Comparison of ENCODE assay signal across 12 cellular contexts in genomic region chr10:78964274-78964951, GRCh38.
DNase-seq lines count a peak whose midpoint lies in the region; ATAC-seq, FAIRE-seq and TF ChIP-seq lines count a peak whose summit lies in the region.
"Had no signal": no experiment of that assay in that cellular context is flagged by ENCODE, and none has a peak within 500 bp of the region (broad histone marks: within the 10 kb centered on the region; RNA-seq: fewer than 3 reads in every experiment).

No MANE protein-coding gene starts in this region.

- TF ChIP-seq EP300 in stomach (IDR thresholded peaks at IDR 0.05), result no peak

- H3K9me3 Mint-ChIP-seq in astrocyte (ENCODE audit: unreplicated experiment), result no peaks in the 10 kb centered on the region
- no peaks in the 10 kb centered on the region for H3K9me3 Mint-ChIP-seq in immature natural killer cell
- peaks cover 0 to 1% (median 0%) of the 10 kb centered on the region in 11 donors for H3K9me3 Mint-ChIP-seq in naive thymus-derived CD4-positive, alpha-beta T cell
- H3K9me3 Mint-ChIP-seq: activated T-helper 1 cell treated with anti-CD3 and anti-CD28 coated beads, Interleukin-12 subunit alpha, Interleukin-12 subunit beta, Interleukin-2, Interleukin-4 antibody, amounts not matched to agents 30 ng/mL and 10 ng/mL and 1 ng/mL, durations not matched to agents 14 hours and 24 hours and 36 hours had no signal

- peak; percentile 39 for DNase-seq in DMS 273 (lab: John Stamatoyannopoulos, UW; ENCODE audit: unreplicated experiment)
- DNase-seq in DMS 273 treated with DMSO at 0.1 percent for 48 hours (lab: John Stamatoyannopoulos, UW), result no peak
- no peak for DNase-seq in astrocyte (ENCODE audit: low read depth)
- DNase-seq in stomach, result no peak
- DNase-seq in immature natural killer cell, result no peak
- no peak for DNase-seq in stimulated activated CD4-positive, alpha-beta T cell treated with anti-CD3 and anti-CD28 coated beads, Interleukin-15, amount 100 ng/mL, for 24 hours
- DNase-seq in naive thymus-derived CD4-positive, alpha-beta T cell, result no peak
- DNase-seq: COR-L47, NCI-H1105 treated with DMSO at 0.1 percent for 48 hours had no signal

- intact Hi-C loops in stomach (cut with DNase I; ENCODE audit: low total_unique reads), result no loop called here
- intact Hi-C loops in naive thymus-derived CD4-positive, alpha-beta T cell (cut with micrococcal nuclease), result no loop called here

- H3K4me3 Mint-ChIP-seq in astrocyte (ENCODE audit: unreplicated experiment), result no peak overlapping the region
- no peak overlapping the region for H3K4me3 Mint-ChIP-seq in immature natural killer cell
- no peak overlapping the region for H3K4me3 Mint-ChIP-seq in naive thymus-derived CD4-positive, alpha-beta T cell
- H3K4me3 Mint-ChIP-seq: activated T-helper 1 cell treated with anti-CD3 and anti-CD28 coated beads, Interleukin-12 subunit alpha, Interleukin-12 subunit beta, Interleukin-2, Interleukin-4 antibody, amounts not matched to agents 30 ng/mL and 10 ng/mL and 1 ng/mL, durations not matched to agents 14 hours and 24 hours and 36 hours had no signal

- peaks cover 22% of the 10 kb centered on the region for H3K4me1 ChIP-seq in astrocyte (ENCODE audit: insufficient read depth, low read length)
- H3K4me1 ChIP-seq in iPS-20b (ENCODE audit: insufficient read depth, low read length), result peaks cover 12% of the 10 kb centered on the region
- peaks cover 17 to 59% (median 44%) of the 10 kb centered on the region in 4 donors for H3K4me1 ChIP-seq in stomach
- no peaks in the 10 kb centered on the region for H3K4me1 ChIP-seq in naive thymus-derived CD4-positive, alpha-beta T cell (ENCODE audit: control insufficient read depth in 2 of 2, insufficient read depth in 2 of 2, low read length in 2 of 2)

- whole genome bisulfite sequencing in stomach, 5 donors, result 51 to 80% (median 61%) methylated on average over 5 of the region's 5 CpGs

- H3K27ac ChIP-seq in astrocyte (ENCODE audit: low read depth, low read length) (no peak overlapping the region), iPS-20b (ENCODE audit: low read length) (no peak overlapping the region), stomach (peak overlapping the region in 3 of 5 donors; percentile 3 to 58 (median 47))
- H3K27ac ChIP-seq in naive thymus-derived CD4-positive, alpha-beta T cell (ENCODE audit: low read depth, low read length), result no peak overlapping the region
- H3K27ac ChIP-seq: 22Rv1 had no signal

- FAIRE-seq in astrocyte (lab: Jason Lieb, UNC), result no peak

- no peak overlapping the region for H2AFZ ChIP-seq in astrocyte (ENCODE audit: low read depth, low read length)

- peaks cover 17% of the 10 kb centered on the region for H3K27me3 Mint-ChIP-seq in astrocyte (ENCODE audit: low read depth, unreplicated experiment)
- H3K27me3 Mint-ChIP-seq in immature natural killer cell (ENCODE audit: low read depth in 3 of 3), result peaks cover 3 to 5% (median 4%) of the 10 kb centered on the region in 3 donors
- no peaks in the 10 kb centered on the region for H3K27me3 Mint-ChIP-seq in naive thymus-derived CD4-positive, alpha-beta T cell

- H3K36me3 Mint-ChIP-seq in astrocyte (ENCODE audit: low read depth, unreplicated experiment) (no peaks in the 10 kb centered on the region), immature natural killer cell (peaks cover 0 to 4% (median 0%) of the 10 kb centered on the region in 3 donors)
- no peaks in the 10 kb centered on the region for H3K36me3 Mint-ChIP-seq in naive thymus-derived CD4-positive, alpha-beta T cell

- H3K4me1 Mint-ChIP-seq in astrocyte (ENCODE audit: low read depth, unreplicated experiment) (peaks cover 25% of the 10 kb centered on the region), immature natural killer cell (no peaks in the 10 kb centered on the region)
- peaks cover 0 to 1% (median 0%) of the 10 kb centered on the region in 7 donors for H3K4me1 Mint-ChIP-seq in naive thymus-derived CD4-positive, alpha-beta T cell

- no peaks in the 10 kb centered on the region for H3K9me3 ChIP-seq in astrocyte (ENCODE audit: insufficient read depth, low read depth, low read length)
- no peaks in the 10 kb centered on the region for H3K9me3 ChIP-seq in iPS-20b (ENCODE audit: insufficient read depth, low read depth, low read length)
- no peaks in the 10 kb centered on the region for H3K9me3 ChIP-seq in stomach
- no peaks in the 10 kb centered on the region for H3K9me3 ChIP-seq in naive thymus-derived CD4-positive, alpha-beta T cell (ENCODE audit: control insufficient read depth in 2 of 3, low read length in 3 of 3)

- H3K36me3 ChIP-seq in astrocyte (ENCODE audit: insufficient read depth, low read length), result no peaks in the 10 kb centered on the region
- no peaks in the 10 kb centered on the region for H3K36me3 ChIP-seq in iPS-20b (ENCODE audit: insufficient read depth, low read depth, low read length)
- H3K36me3 ChIP-seq in stomach, result no peaks in the 10 kb centered on the region
- H3K36me3 ChIP-seq in naive thymus-derived CD4-positive, alpha-beta T cell (ENCODE audit: control insufficient read depth in 2 of 3, insufficient read depth in 3 of 3, low read length in 3 of 3), result no peaks in the 10 kb centered on the region

- no peaks in the 10 kb centered on the region for H3K27me3 ChIP-seq in astrocyte (ENCODE audit: insufficient read depth, low read length)
- no peaks in the 10 kb centered on the region; the same call in 1 of the 2 replicates for H3K27me3 ChIP-seq in iPS-20b (ENCODE audit: insufficient read depth, low read length)
- H3K27me3 ChIP-seq in stomach, result no peaks in the 10 kb centered on the region
- H3K27me3 ChIP-seq in naive thymus-derived CD4-positive, alpha-beta T cell (ENCODE audit: control insufficient read depth in 2 of 2, insufficient read depth in 2 of 2, low read length in 2 of 2), result no peaks in the 10 kb centered on the region

- TF ChIP-seq CTCF in astrocyte (IDR thresholded peaks at IDR 0.05; ENCODE audit: insufficient read depth, low read depth, low read length), result no peak
- TF ChIP-seq CTCF in stomach (IDR thresholded peaks at IDR 0.05), result no peak

- CTCF ChIA-PET in naive thymus-derived CD4-positive, alpha-beta T cell (lab: Charles Lee), result interaction anchor here (0.7 kb wide), 1 partner anchor 744 kb away, joined by 3 read pairs; no protein-coding TSS in a partner anchor

- H3K27ac Mint-ChIP-seq in astrocyte (ENCODE audit: unreplicated experiment) (no peak overlapping the region), immature natural killer cell (no peak overlapping the region)
- peak overlapping the region in 1 of 9 donors; percentile 51 for H3K27ac Mint-ChIP-seq in naive thymus-derived CD4-positive, alpha-beta T cell
- H3K27ac Mint-ChIP-seq: activated T-helper 1 cell treated with anti-CD3 and anti-CD28 coated beads, Interleukin-12 subunit alpha, Interleukin-12 subunit beta, Interleukin-2, Interleukin-4 antibody, amounts not matched to agents 30 ng/mL and 10 ng/mL and 1 ng/mL, durations not matched to agents 14 hours and 24 hours and 36 hours had no signal

- H3K79me2 ChIP-seq in astrocyte (ENCODE audit: insufficient read depth, low read length), result no peaks in the 10 kb centered on the region

- ATAC-seq in naive thymus-derived CD4-positive, alpha-beta T cell, result no peak

- no peaks in the 10 kb centered on the region for H4K20me1 ChIP-seq in astrocyte (ENCODE audit: insufficient read depth, low read length)

- peak overlapping the region; percentile 24 for H3K4me2 ChIP-seq in astrocyte (ENCODE audit: low read length)

- POLR2A ChIA-PET in naive thymus-derived CD4-positive, alpha-beta T cell (lab: Charles Lee), result interaction anchor here (0.6 kb wide), 1 partner anchor 13 kb away, joined by 3 read pairs; no protein-coding TSS in a partner anchor

- H3K4me3 ChIP-seq in astrocyte (ENCODE audit: insufficient read depth, low read depth, low read length) (no peak overlapping the region), iPS-20b (ENCODE audit: low read length) (no peak overlapping the region), stomach (no peak overlapping the region)
- no peak overlapping the region for H3K4me3 ChIP-seq in naive thymus-derived CD4-positive, alpha-beta T cell (ENCODE audit: low read length)

- TF ChIP-seq POLR2A in stomach (IDR thresholded peaks at IDR 0.05), result no peak

- no peak overlapping the region for H3K9ac ChIP-seq in astrocyte (ENCODE audit: low read length)
- peak overlapping the region; percentile 4; the same call in 1 of the 2 replicates for H3K9ac ChIP-seq in iPS-20b (ENCODE audit: low read depth, low read length)

Comparison
In these comparisons a context has a peak if more than half of its experiments do, and no peak if none do; other contexts are left out.
1. H3K27ac ChIP-seq: peak in stomach (3 of 5); none in astrocyte (single experiment), iPS-20b (single experiment) and naive thymus-derived CD4-positive, alpha-beta T cell (single experiment).